8 cellular contexts compared by ENCODE assay signal in genomic region chr17:37506678-37507077, GRCh38. TPM values are rescaled to one million over a fixed set of nuclear protein-coding genes. Genes with fewer than 3 reads are reported as not detected.
DNase-seq lines count a peak whose midpoint lies in the region; ATAC-seq and TF ChIP-seq lines count a peak whose summit lies in the region.

No MANE protein-coding gene starts in this region.

- no peak overlapping the region for H3K4me3 ChIP-seq in Caco-2 (ENCODE audit: low read depth, low read length)
- H3K4me3 ChIP-seq in foreskin fibroblast (ENCODE audit: low read depth in 1 of 2, low read length in 2 of 2) = no peak overlapping the region
- H3K4me3 ChIP-seq in smooth muscle cell = no peak overlapping the region

- H2AFZ ChIP-seq in smooth muscle cell (ENCODE audit: low read depth) = no peak overlapping the region

- H3K4me1 Mint-ChIP-seq in Caco-2 (ENCODE audit: low read depth, unreplicated experiment) (peaks cover 7% of the 10 kb centered on the region), T-helper 17 cell (peaks cover 18% of the 10 kb centered on the region)

- H3K27ac ChIP-seq in smooth muscle cell (ENCODE audit: low read depth) = no peak overlapping the region

- DNase-seq in Caco-2 = peak; percentile 65 to 72
- peak; percentile 78 for DNase-seq in HT-29 (ENCODE audit: low spot score)
- DNase-seq in T-helper 17 cell = no peak
- DNase-seq in foreskin fibroblast = peak; percentile 20 to 59
- no peak for DNase-seq in smooth muscle cell (lab: John Stamatoyannopoulos, UW; ENCODE audit: unreplicated experiment)
- DNase-seq in GM19240 (ENCODE audit: insufficient read length, low spot score) = no peak

- CTCF ChIA-PET in Caco-2 (lab: Charles Lee) = interaction anchor here (0.6 to 0.9 kb wide), 5 partner anchors 9 to 332 kb away, joined by 3 to 4 read pairs (median 3); partner anchors contain the start of gene SYNRG

- BruUV-seq in Caco-2 (replicated peaks; lab: Mats Ljungman, UMichigan) = no TSS peak

- POLR2A ChIA-PET in Caco-2 (lab: Charles Lee) = no interaction called here

- H3F3A ChIP-seq in smooth muscle cell (ENCODE audit: low read depth) = no peaks in the 10 kb centered on the region

- intact Hi-C loops in Caco-2 (cut with micrococcal nuclease; ENCODE audit: unreplicated experiment) = no loop called here

- TF ChIP-seq CTCF in Caco-2 (IDR thresholded peaks at IDR 0.05; ENCODE audit: insufficient read depth in 1 of 2, low read depth in 1 of 2, low read length in 1 of 2, severe bottlenecking in 1 of 2, unreplicated experiment in 1 of 2) (peak; percentile 51 to 80), foreskin fibroblast (IDR thresholded peaks at IDR 0.05; ENCODE audit: low read depth, low read length) (peak; percentile 57), smooth muscle cell (IDR thresholded peaks at IDR 0.05; ENCODE audit: borderline replicate concordance, insufficient read depth, poor library complexity, severe bottlenecking) (peak; percentile 17)

- H3K27ac Mint-ChIP-seq in Caco-2 (ENCODE audit: unreplicated experiment) = no peak overlapping the region
- no peak overlapping the region for H3K27ac Mint-ChIP-seq in T-helper 17 cell

- H3K79me2 ChIP-seq in smooth muscle cell (ENCODE audit: low read depth) = peaks cover 84% of the 10 kb centered on the region

- no peak overlapping the region for H3K4me3 Mint-ChIP-seq in Caco-2 (ENCODE audit: unreplicated experiment)
- H3K4me3 Mint-ChIP-seq in T-helper 17 cell = no peak overlapping the region

- no peaks in the 10 kb centered on the region for H3K36me3 ChIP-seq in Caco-2 (ENCODE audit: control insufficient read depth, insufficient read depth, low read length)
- no peaks in the 10 kb centered on the region for H3K36me3 ChIP-seq in smooth muscle cell (ENCODE audit: low read depth)

- ATAC-seq in T-helper 17 cell = peak; percentile 62
- no peak for ATAC-seq in HG03280 (IDR thresholded peaks at IDR 0.05; ENCODE audit: unreplicated experiment)
- ATAC-seq in HG02884 (IDR thresholded peaks at IDR 0.05; ENCODE audit: unreplicated experiment) = no peak

- H3K27me3 ChIP-seq in Caco-2 (replicated peaks; ENCODE audit: control insufficient read depth, insufficient read depth, low read length) = no peaks in the 10 kb centered on the region
- no peaks in the 10 kb centered on the region for H3K27me3 ChIP-seq in smooth muscle cell (ENCODE audit: low read depth)

- H3K4me1 ChIP-seq in Caco-2 (peaks cover 5% of the 10 kb centered on the region; the same call in 1 of the 2 replicates), smooth muscle cell (ENCODE audit: low read depth) (no peaks in the 10 kb centered on the region)

- H3K9me3 ChIP-seq in Caco-2 (no peaks in the 10 kb centered on the region), T-helper 17 cell (ENCODE audit: control insufficient read depth, low read length, poor library complexity, severe bottlenecking) (no peaks in the 10 kb centered on the region), smooth muscle cell (replicated peaks; ENCODE audit: low read depth) (no peaks in the 10 kb centered on the region)

- no peak overlapping the region for H3K4me2 ChIP-seq in smooth muscle cell

- no peak overlapping the region for H3K9ac ChIP-seq in smooth muscle cell (ENCODE audit: low read depth)

- H3K36me3 Mint-ChIP-seq in Caco-2 (ENCODE audit: insufficient read depth, unreplicated experiment) (peaks cover 32% of the 10 kb centered on the region), T-helper 17 cell (ENCODE audit: low read depth) (no peaks in the 10 kb centered on the region)

- H3K27me3 Mint-ChIP-seq in Caco-2 (ENCODE audit: insufficient read depth, unreplicated experiment) = no peaks in the 10 kb centered on the region
- H3K27me3 Mint-ChIP-seq in T-helper 17 cell = no peaks in the 10 kb centered on the region

- H3K9me3 Mint-ChIP-seq in Caco-2 (ENCODE audit: unreplicated experiment) = no peaks in the 10 kb centered on the region

- 71% methylated on average over 10 of the region's 10 CpGs for WGBS in smooth muscle cell (ENCODE audit: low lambda C conversion rate)

- peaks cover 91% of the 10 kb centered on the region for H4K20me1 ChIP-seq in smooth muscle cell (ENCODE audit: low read depth)

RNA-seq across cellular contexts. Expression of gene DUSP14, which starts 17.0 kb away (rescaled TPM):
- total RNA-seq in Caco-2 (2022) = 30.4 and 32.5 TPM in 2 replicates
- 64.2 and 71.4 TPM in 2 replicates for total RNA-seq in HT-29 (2014; rRNA removed; shearing (Covaris generic))
- 1 to 10 TPM; 3.9 to 4.4 TPM for total RNA-seq in T-helper 17 cell
- 47.1 and 62.1 TPM in 2 replicates for total RNA-seq in smooth muscle cell
- 40.4 and 59.1 TPM in 2 replicates for polyA plus RNA-seq in smooth muscle cell

Comparison
In these comparisons a context has a peak if more than half of its experiments do, and no peak if none do; other contexts are left out.
1. DNase-seq: peak in Caco-2 (2 of 2), HT-29 (single experiment) and foreskin fibroblast (2 of 2); none in T-helper 17 cell (0 of 3), smooth muscle cell (single experiment) and GM19240 (single experiment).
2. Peak in every context shown above with its lines, with median percentiles within 50 percentile points of each other: CTCF ChIP-seq.